In genomic region chr3:67635806-67636205, GRCh38 we compare ENCODE assay signal across 12 cellular contexts. TPM values are rescaled to one million over a fixed set of nuclear protein-coding genes. Genes with fewer than 3 reads are reported as not detected.
DNase-seq lines count a peak whose midpoint lies in the region; ATAC-seq and TF ChIP-seq lines count a peak whose summit lies in the region.
"Had no signal": no experiment of that assay in that cellular context is flagged by ENCODE, and none has a peak within 500 bp of the region (broad histone marks: within the 10 kb centered on the region; RNA-seq: fewer than 3 reads in every experiment).

No MANE protein-coding gene starts in this region.

- no peak for TF ChIP-seq CTCF in CD8-positive, alpha-beta T cell (IDR thresholded peaks at IDR 0.05)

- intact Hi-C loops in CD8-positive, alpha-beta T cell (cut with DNase I, micrococcal nuclease), result loop anchor here in 1 of 2 experiments (5.0 kb wide), 1 partner anchor 34 kb away; no protein-coding TSS in a partner anchor

- no peaks in the 10 kb centered on the region for H3K27me3 ChIP-seq in CD8-positive, alpha-beta T cell (ENCODE audit: insufficient read depth, low read length)
- H3K27me3 ChIP-seq: dorsolateral prefrontal cortex, left lung had no signal

- no peak overlapping the region for H3K27ac ChIP-seq in CD8-positive, alpha-beta T cell (ENCODE audit: low read depth, low read length)
- H3K27ac ChIP-seq: dorsolateral prefrontal cortex, left lung had no signal

- POLR2A ChIA-PET in CD8-positive, alpha-beta T cell (lab: Charles Lee), result no interaction called here
- POLR2A ChIA-PET in naive thymus-derived CD8-positive, alpha-beta T cell (lab: Charles Lee), result interaction anchor here (0.6 to 1.1 kb wide), 2 partner anchors 9 to 20 kb away, joined by 3 to 4 read pairs; no protein-coding TSS in a partner anchor

- H3K4me1 Mint-ChIP-seq in CD8-positive, alpha-beta T cell (ENCODE audit: low read depth), result peaks cover 78% of the 10 kb centered on the region
- H3K4me1 Mint-ChIP-seq in central memory CD8-positive, alpha-beta T cell, result peaks cover 56% of the 10 kb centered on the region
- H3K4me1 Mint-ChIP-seq in naive thymus-derived CD8-positive, alpha-beta T cell, result peaks cover 42 to 79% (median 73%) of the 10 kb centered on the region in 4 donors

- H3K27ac Mint-ChIP-seq in CD8-positive, alpha-beta T cell, result peak overlapping the region; percentile 25
- peak overlapping the region; percentile 80 for H3K27ac Mint-ChIP-seq in central memory CD8-positive, alpha-beta T cell (ENCODE audit: low read depth)
- H3K27ac Mint-ChIP-seq in naive thymus-derived CD8-positive, alpha-beta T cell, result peak overlapping the region in 9 of 10 donors; percentile 35 to 88 (median 66)

- DNase-seq in CD8-positive, alpha-beta T cell, result no peak
- DNase-seq in HT1080 (ENCODE audit: low read depth) (peak; percentile 39), GOT3 (lab: John Stamatoyannopoulos, UW) (no peak)
- no peak for DNase-seq in central memory CD8-positive, alpha-beta T cell (ENCODE audit: low spot score in 2 of 2)
- no peak for DNase-seq in naive thymus-derived CD8-positive, alpha-beta T cell
- DNase-seq: dorsolateral prefrontal cortex, left lung, NCI-H69, T1000 had no signal

- H3K9me3 ChIP-seq in CD8-positive, alpha-beta T cell (ENCODE audit: low read length), result no peaks in the 10 kb centered on the region
- H3K9me3 ChIP-seq: left lung had no signal

- H3K9me3 Mint-ChIP-seq in CD8-positive, alpha-beta T cell, result no peaks in the 10 kb centered on the region
- H3K9me3 Mint-ChIP-seq in central memory CD8-positive, alpha-beta T cell, result no peaks in the 10 kb centered on the region
- no peaks in the 10 kb centered on the region for H3K9me3 Mint-ChIP-seq in naive thymus-derived CD8-positive, alpha-beta T cell
- H3K9me3 Mint-ChIP-seq: IgD-negative memory B cell had no signal

- ATAC-seq in CD8-positive, alpha-beta T cell, result no peak
- no peak for ATAC-seq in central memory CD8-positive, alpha-beta T cell (replicated peaks; ENCODE audit: extremely low read depth, poor library complexity, severe bottlenecking)
- ATAC-seq in naive thymus-derived CD8-positive, alpha-beta T cell, result no peak
- ATAC-seq in GM18511 (IDR thresholded peaks at IDR 0.05; ENCODE audit: unreplicated experiment) (no peak), HG03442 (IDR thresholded peaks at IDR 0.05; ENCODE audit: unreplicated experiment) (no peak)

- H3K4me1 ChIP-seq in CD8-positive, alpha-beta T cell (ENCODE audit: insufficient read depth, low read length), result peaks cover 32% of the 10 kb centered on the region

- no peaks in the 10 kb centered on the region for H3K36me3 ChIP-seq in CD8-positive, alpha-beta T cell (ENCODE audit: insufficient read depth, low read length)
- H3K36me3 ChIP-seq: left lung had no signal

- H3K4me3 ChIP-seq in CD8-positive, alpha-beta T cell (ENCODE audit: low read depth, low read length), result no peak overlapping the region
- H3K4me3 ChIP-seq: dorsolateral prefrontal cortex, left lung had no signal

- H3K36me3 Mint-ChIP-seq in CD8-positive, alpha-beta T cell, result peaks cover 60% of the 10 kb centered on the region
- H3K36me3 Mint-ChIP-seq in central memory CD8-positive, alpha-beta T cell (ENCODE audit: insufficient read depth), result peaks cover 8% of the 10 kb centered on the region
- peaks cover 0 to 60% (median 26%) of the 10 kb centered on the region in 3 donors for H3K36me3 Mint-ChIP-seq in naive thymus-derived CD8-positive, alpha-beta T cell

- CTCF ChIA-PET in CD8-positive, alpha-beta T cell (lab: Charles Lee), result interaction anchor here (0.7 to 1.3 kb wide), 3 partner anchors 9 to 251 kb away, joined by 3 to 5 read pairs (median 3); no protein-coding TSS in a partner anchor

- no peak overlapping the region for H3K4me3 Mint-ChIP-seq in CD8-positive, alpha-beta T cell
- H3K4me3 Mint-ChIP-seq in central memory CD8-positive, alpha-beta T cell, result no peak overlapping the region
- H3K4me3 Mint-ChIP-seq in naive thymus-derived CD8-positive, alpha-beta T cell, result peak overlapping the region in 4 of 10 donors; percentile 25 to 50 (median 38)
- H3K4me3 Mint-ChIP-seq: IgD-negative memory B cell had no signal

- no peaks in the 10 kb centered on the region for H3K27me3 Mint-ChIP-seq in CD8-positive, alpha-beta T cell (ENCODE audit: low read depth)
- no peaks in the 10 kb centered on the region for H3K27me3 Mint-ChIP-seq in central memory CD8-positive, alpha-beta T cell
- no peaks in the 10 kb centered on the region for H3K27me3 Mint-ChIP-seq in naive thymus-derived CD8-positive, alpha-beta T cell
- H3K27me3 Mint-ChIP-seq: IgD-negative memory B cell had no signal

RNA-seq across cellular contexts. Expression of gene SUCLG2, which starts 18.6 kb away (rescaled TPM):
- 10 to 100 TPM; 39.1 to 40.9 TPM for total RNA-seq in CD8-positive, alpha-beta T cell
- total RNA-seq in HT1080 (2014; rRNA removed; shearing (Covaris generic)), result 44.2 and 45.0 TPM in 2 replicates
- polyA plus RNA-seq in HT1080 (2015; cell fraction: cytosol; rRNA removed), result 71.1 and 97.7 TPM in 2 replicates
- 81.0 and 83.0 TPM in 2 replicates for polyA plus RNA-seq in HT1080 (2015; cell fraction: nucleus; rRNA removed)
- total RNA-seq in naive thymus-derived CD8-positive, alpha-beta T cell, result 10 to 100 TPM; 62.7 to 64.6 TPM
- polyA plus RNA-seq in naive thymus-derived CD8-positive, alpha-beta T cell, result 10 to 100 TPM; 79.7 to 93.8 (median 91.4) TPM

Comparison
In these comparisons a context has a peak if more than half of its experiments do, and no peak if none do; other contexts are left out.
1. H3K27ac Mint-ChIP-seq: peak in every context shown above with its lines; median percentile 80 in central memory CD8-positive, alpha-beta T cell; 66 in naive thymus-derived CD8-positive, alpha-beta T cell; 25 in CD8-positive, alpha-beta T cell.